ENCODE assay signal across 39 cellular contexts in genomic region chr14:42642787-42643186, GRCh38.
"Had no signal": no experiment of that assay in that cellular context is flagged by ENCODE, and none has a peak within 500 bp of the region (broad histone marks: within the 10 kb centered on the region; RNA-seq: fewer than 3 reads in every experiment).

No MANE protein-coding gene starts in this region.

- H3K4me1 Mint-ChIP-seq: activated naive CD4-positive, alpha-beta T cell treated with anti-CD3 and anti-CD28 coated beads, Interleukin-2, amount 10 ng/mL, durations not matched to agents 7 days and 5 days; activated naive CD4-positive, alpha-beta T cell treated with anti-CD3 and anti-CD28 coated beads, Interleukin-2, amount 50 U/mL, for 24 hours; activated naive CD8-positive, alpha-beta T cell treated with anti-CD3 and anti-CD28 coated beads for 36 hours; activated naive CD8-positive, alpha-beta T cell treated with anti-CD3 and anti-CD28 coated beads, Interleukin-2, amount 10 ng/mL, durations not matched to agents 7 days and 5 days; activated naive CD8-positive, alpha-beta T cell treated with anti-CD3 and anti-CD28 coated beads, Interleukin-2, amount 50 U/mL, for 24 hours; activated T-helper 17 cell treated with anti-CD3 and anti-CD28 coated beads, Interleukin-2, amount 50 U/mL, for 72 hours; brain; central memory CD8-positive, alpha-beta T cell had no signal

- H3K4me3 ChIP-seq: adrenal gland, ascending aorta, body of pancreas, breast epithelium, cardiac muscle cell had no signal

- H3K4me1 ChIP-seq: adrenal gland, ascending aorta, body of pancreas, breast epithelium had no signal

- H3K36me3 ChIP-seq: adrenal gland, ascending aorta, brain microvascular endothelial cell, breast epithelium, cardiac muscle cell had no signal

- DNase-seq: activated effector memory CD4-positive, alpha-beta T cell treated with anti-CD3 and anti-CD28 coated beads, Interleukin-2, amount 50 U/mL, for 16 hours; activated effector memory CD4-positive, alpha-beta T cell treated with Interleukin-2 at 50 U/mL for 16 hours; activated gamma-delta T cell; activated gamma-delta T cell treated with Interleukin-2 at 50 U/mL for 16 hours; activated naive CD4-positive, alpha-beta T cell; activated naive CD4-positive, alpha-beta T cell treated with anti-CD3 and anti-CD28 coated beads for 36 hours; activated naive CD4-positive, alpha-beta T cell treated with anti-CD3 and anti-CD28 coated beads, Interleukin-2, amount 10 ng/mL, durations not matched to agents 7 days and 5 days; activated naive CD4-positive, alpha-beta T cell treated with anti-CD3 and anti-CD28 coated beads, Interleukin-2, amount 50 U/mL, for 16 hours; activated naive CD4-positive, alpha-beta T cell treated with Interleukin-2 at 50 U/mL for 16 hours; activated naive CD8-positive, alpha-beta T cell treated with anti-CD3 and anti-CD28 coated beads for 36 hours; activated naive CD8-positive, alpha-beta T cell treated with anti-CD3 and anti-CD28 coated beads, Interleukin-2, amount 10 ng/mL, durations not matched to agents 7 days and 5 days; activated naive CD8-positive, alpha-beta T cell treated with anti-CD3 and anti-CD28 coated beads, Interleukin-2, amount 50 U/mL, for 24 hours; activated T-cell treated with anti-CD3 and anti-CD28 coated beads, Interleukin-2, amount 50 U/mL, for 4 hours; activated T-cell treated with anti-CD3 and anti-CD28 coated beads, Interleukin-2, amount 50 U/mL, for 48 hours; activated T-cell treated with anti-CD3 and anti-CD28 coated beads, Interleukin-2, amount 50 U/mL, for 72 hours; adrenal gland; amniotic stem cell; amygdala; anterior cingulate cortex; aorta; body of pancreas; brain microvascular endothelial cell; caudate nucleus; central memory CD4-positive, alpha-beta T cell; cerebellar nuclear complex had no signal

- H3K9me3 ChIP-seq: adrenal gland, ascending aorta, body of pancreas, breast epithelium had no signal

- H3K27ac Mint-ChIP-seq: activated naive CD4-positive, alpha-beta T cell treated with anti-CD3 and anti-CD28 coated beads for 36 hours; activated naive CD4-positive, alpha-beta T cell treated with anti-CD3 and anti-CD28 coated beads, Interleukin-2, amount 10 ng/mL, durations not matched to agents 7 days and 5 days; activated naive CD4-positive, alpha-beta T cell treated with anti-CD3 and anti-CD28 coated beads, Interleukin-2, amount 50 U/mL, for 24 hours; activated naive CD4-positive, alpha-beta T cell treated with anti-CD3 and anti-CD28 coated beads, Interleukin-2, amount 50 U/mL, for 72 hours; activated naive CD8-positive, alpha-beta T cell; activated naive CD8-positive, alpha-beta T cell treated with anti-CD3 and anti-CD28 coated beads for 36 hours; activated naive CD8-positive, alpha-beta T cell treated with anti-CD3 and anti-CD28 coated beads, Interleukin-2, amount 10 ng/mL, durations not matched to agents 7 days and 5 days; activated naive CD8-positive, alpha-beta T cell treated with anti-CD3 and anti-CD28 coated beads, Interleukin-2, amount 50 U/mL, for 24 hours; activated T-cell treated with anti-CD3 and anti-CD28 coated beads, Interleukin-2, amount 50 U/mL, for 72 hours; activated T-helper 1 cell treated with anti-CD3 and anti-CD28 coated beads, Interleukin-12 subunit alpha, Interleukin-12 subunit beta, Interleukin-2, Interleukin-4 antibody, amounts not matched to agents 30 ng/mL and 10 ng/mL and 1 ng/mL, durations not matched to agents 14 hours and 24 hours and 36 hours; activated T-helper 17 cell treated with anti-CD3 and anti-CD28 coated beads, Interleukin-2, amount 50 U/mL, for 72 hours; activated T-helper 2 cell treated with anti-CD3 and anti-CD28 coated beads, Interferon-gamma antibody, Interleukin-2, Interleukin-4, amounts not matched to agents 10 μg/mL and 5 μg/mL and 100 μg/mL, durations not matched to agents 14 hours and 24 hours and 36 hours; brain had no signal

- FAIRE-seq: astrocyte, bronchial epithelial cell, colon had no signal

- H3K36me3 Mint-ChIP-seq: activated naive CD4-positive, alpha-beta T cell treated with anti-CD3 and anti-CD28 coated beads, Interleukin-2, amount 10 ng/mL, durations not matched to agents 7 days and 5 days; activated naive CD4-positive, alpha-beta T cell treated with anti-CD3 and anti-CD28 coated beads, Interleukin-2, amount 50 U/mL, for 24 hours; activated naive CD8-positive, alpha-beta T cell; activated naive CD8-positive, alpha-beta T cell treated with anti-CD3 and anti-CD28 coated beads for 36 hours; activated naive CD8-positive, alpha-beta T cell treated with anti-CD3 and anti-CD28 coated beads, Interleukin-2, amount 10 ng/mL, durations not matched to agents 7 days and 5 days; brain had no signal

- H3K27me3 Mint-ChIP-seq: activated naive CD4-positive, alpha-beta T cell treated with anti-CD3 and anti-CD28 coated beads, Interleukin-2, amount 10 ng/mL, durations not matched to agents 7 days and 5 days; activated naive CD4-positive, alpha-beta T cell treated with anti-CD3 and anti-CD28 coated beads, Interleukin-2, amount 50 U/mL, for 24 hours; activated naive CD8-positive, alpha-beta T cell; activated naive CD8-positive, alpha-beta T cell treated with anti-CD3 and anti-CD28 coated beads for 36 hours; activated naive CD8-positive, alpha-beta T cell treated with anti-CD3 and anti-CD28 coated beads, Interleukin-2, amount 10 ng/mL, durations not matched to agents 7 days and 5 days; activated naive CD8-positive, alpha-beta T cell treated with anti-CD3 and anti-CD28 coated beads, Interleukin-2, amount 50 U/mL, for 24 hours; activated T-helper 17 cell treated with anti-CD3 and anti-CD28 coated beads, Interleukin-2, amount 50 U/mL, for 72 hours; central memory CD8-positive, alpha-beta T cell had no signal

- ATAC-seq: activated naive CD4-positive, alpha-beta T cell treated with anti-CD3 and anti-CD28 coated beads, Interleukin-2, amount 50 U/mL, for 72 hours; activated naive CD8-positive, alpha-beta T cell treated with anti-CD3 and anti-CD28 coated beads, Interleukin-2, amount 50 U/mL, for 24 hours; activated T-cell treated with anti-CD3 and anti-CD28 coated beads, Interleukin-2, amount 50 U/mL, for 4 hours; activated T-cell treated with anti-CD3 and anti-CD28 coated beads, Interleukin-2, amount 50 U/mL, for 72 hours; activated T-helper 17 cell treated with anti-CD3 and anti-CD28 coated beads, Interleukin-2, amount 50 U/mL, for 72 hours; body of pancreas had no signal

- H3K27ac ChIP-seq: adrenal gland, ascending aorta, body of pancreas, brain microvascular endothelial cell, breast epithelium, cardiac muscle cell had no signal

- H3K4me3 Mint-ChIP-seq: activated naive CD4-positive, alpha-beta T cell treated with anti-CD3 and anti-CD28 coated beads for 36 hours; activated naive CD4-positive, alpha-beta T cell treated with anti-CD3 and anti-CD28 coated beads, Interleukin-2, amount 10 ng/mL, durations not matched to agents 7 days and 5 days; activated naive CD4-positive, alpha-beta T cell treated with anti-CD3 and anti-CD28 coated beads, Interleukin-2, amount 50 U/mL, for 24 hours; activated naive CD8-positive, alpha-beta T cell; activated naive CD8-positive, alpha-beta T cell treated with anti-CD3 and anti-CD28 coated beads for 36 hours; activated naive CD8-positive, alpha-beta T cell treated with anti-CD3 and anti-CD28 coated beads, Interleukin-2, amount 10 ng/mL, durations not matched to agents 7 days and 5 days; activated naive CD8-positive, alpha-beta T cell treated with anti-CD3 and anti-CD28 coated beads, Interleukin-2, amount 50 U/mL, for 24 hours; activated T-cell treated with anti-CD3 and anti-CD28 coated beads, Interleukin-2, amount 50 U/mL, for 4 hours; activated T-cell treated with anti-CD3 and anti-CD28 coated beads, Interleukin-2, amount 50 U/mL, for 72 hours; activated T-helper 1 cell treated with anti-CD3 and anti-CD28 coated beads, Interleukin-12 subunit alpha, Interleukin-12 subunit beta, Interleukin-2, Interleukin-4 antibody, amounts not matched to agents 30 ng/mL and 10 ng/mL and 1 ng/mL, durations not matched to agents 14 hours and 24 hours and 36 hours; activated T-helper 17 cell treated with anti-CD3 and anti-CD28 coated beads, Interleukin-2, amount 50 U/mL, for 72 hours; brain; central memory CD8-positive, alpha-beta T cell had no signal

- H3K27me3 ChIP-seq: adrenal gland, ascending aorta, body of pancreas, brain microvascular endothelial cell, breast epithelium, cardiac muscle cell had no signal

- H3K9me3 Mint-ChIP-seq: activated naive CD4-positive, alpha-beta T cell treated with anti-CD3 and anti-CD28 coated beads, Interleukin-2, amount 50 U/mL, for 24 hours had no signal
